10 cellular contexts compared by ENCODE assay signal in genomic region chr11:75508051-75508561, GRCh38. TPM values are rescaled to one million over a fixed set of nuclear protein-coding genes. Genes with fewer than 3 reads are reported as not detected.
DNase-seq lines count a peak whose midpoint lies in the region; ATAC-seq and TF ChIP-seq lines count a peak whose summit lies in the region.
"Had no signal": no experiment of that assay in that cellular context is flagged by ENCODE, and none has a peak within 500 bp of the region (broad histone marks: within the 10 kb centered on the region; RNA-seq: fewer than 3 reads in every experiment).

No MANE protein-coding gene starts in this region.

- H3K27ac Mint-ChIP-seq in CD14-positive monocyte, result peak overlapping the region in 6 of 7 donors; percentile 37 to 75 (median 42)
- peak overlapping the region; percentile 81 for H3K27ac Mint-ChIP-seq in central memory CD8-positive, alpha-beta T cell (ENCODE audit: low read depth)

- intact Hi-C loops in CD14-positive monocyte (cut with micrococcal nuclease), result no loop called here
- intact Hi-C loops in posterior vena cava (cut with DNase I), result no loop called here

- H3K4me1 Mint-ChIP-seq in CD14-positive monocyte, result peaks cover 51% of the 10 kb centered on the region
- peaks cover 29% of the 10 kb centered on the region for H3K4me1 Mint-ChIP-seq in central memory CD8-positive, alpha-beta T cell

- peaks cover 0 to 4% (median 2%) of the 10 kb centered on the region in 3 donors for H3K27me3 Mint-ChIP-seq in CD14-positive monocyte (ENCODE audit: low read depth in 3 of 3)
- H3K27me3 Mint-ChIP-seq in central memory CD8-positive, alpha-beta T cell, result no peaks in the 10 kb centered on the region

- peaks cover 2 to 3% of the 10 kb centered on the region in 2 donors for H3K36me3 Mint-ChIP-seq in CD14-positive monocyte
- no peaks in the 10 kb centered on the region for H3K36me3 Mint-ChIP-seq in central memory CD8-positive, alpha-beta T cell (ENCODE audit: insufficient read depth)

- peaks cover 0 to 2% (median 0%) of the 10 kb centered on the region in 7 donors for H3K9me3 Mint-ChIP-seq in CD14-positive monocyte
- H3K9me3 Mint-ChIP-seq in central memory CD8-positive, alpha-beta T cell, result no peaks in the 10 kb centered on the region

- TF ChIP-seq CTCF in CD14-positive monocyte (IDR thresholded peaks at IDR 0.05), result no peak

- H3K4me3 Mint-ChIP-seq in CD14-positive monocyte, result no peak overlapping the region
- peak overlapping the region; percentile 57 for H3K4me3 Mint-ChIP-seq in central memory CD8-positive, alpha-beta T cell

- ATAC-seq in HG02885 (IDR thresholded peaks at IDR 0.05; ENCODE audit: poor library complexity, unreplicated experiment) (peak; percentile 56), GM21737 (IDR thresholded peaks at IDR 0.05; ENCODE audit: unreplicated experiment) (no peak)
- peak; percentile 99 for ATAC-seq in central memory CD8-positive, alpha-beta T cell (replicated peaks; ENCODE audit: extremely low read depth, poor library complexity, severe bottlenecking)

- DNase-seq in CD14-positive monocyte (ENCODE audit: low spot score), result no peak
- peak; percentile 46 for DNase-seq in T-helper 9 cell
- peak; percentile 21 to 63 for DNase-seq in central memory CD8-positive, alpha-beta T cell (ENCODE audit: low spot score in 2 of 2)
- DNase-seq in iPS-NIHi7 (ENCODE audit: extremely low spot score), result no peak
- no peak for DNase-seq in posterior vena cava (ENCODE audit: low spot score)
- DNase-seq in GM03348 (ENCODE audit: low spot score), result no peak
- DNase-seq: IMR-90, nucleus accumbens had no signal

RNA-seq across cellular contexts. Expression of gene GDPD5, which starts 17.6 kb away (rescaled TPM):
- polyA plus RNA-seq in CD14-positive monocyte, result 1 to 10 TPM; 4.9 to 7.6 TPM
- 10 to 100 TPM; 30.1 to 37.5 TPM for total RNA-seq in posterior vena cava

RNA-seq across cellular contexts. Expression of gene SERPINH1, which starts 53.9 kb away (rescaled TPM):
- 1 to 10 TPM; 1.6 to 2.1 TPM for polyA plus RNA-seq in CD14-positive monocyte
- total RNA-seq in posterior vena cava, result 100 to 1,000 TPM; 145 to 255 TPM

Comparison
In these comparisons a context has a peak if more than half of its experiments do, and no peak if none do; other contexts are left out.
1. DNase-seq: peak in T-helper 9 cell (single experiment) and central memory CD8-positive, alpha-beta T cell (2 of 2); none in CD14-positive monocyte (single experiment), iPS-NIHi7 (single experiment), posterior vena cava (single experiment) and GM03348 (single experiment).